In the genomic region with DNA sequence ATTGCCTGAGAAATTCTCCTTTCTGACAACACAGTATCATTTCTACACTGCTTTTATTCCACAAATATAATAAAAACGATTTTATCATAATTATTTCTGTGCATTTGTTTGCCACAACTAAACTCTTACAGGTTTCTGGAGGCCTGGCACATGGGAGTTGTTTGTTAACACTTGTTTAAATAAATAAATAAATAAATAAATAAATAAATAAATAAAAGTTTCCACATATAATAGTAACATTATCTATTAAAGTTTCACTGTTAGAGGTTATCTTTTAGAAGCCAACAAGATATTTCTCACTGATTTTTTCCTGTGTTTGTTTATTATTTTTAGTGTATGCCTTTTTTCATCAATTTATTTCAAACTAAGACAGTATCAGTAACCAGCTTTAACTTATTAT, we compare ENCODE assay signal across 1 cellular context.
TF ChIP-seq lines count a peak whose summit lies in the region.

No MANE protein-coding gene starts in this region.

TF ChIP-seq in GM23338, 12 proteins besides CTCF, POLR2A, EP300 and RAD21 (continued from another document):
- no peak for TF ChIP-seq ZNF462 (CRISPR knock-in tag; IDR thresholded peaks at IDR 0.05)
- no peak for TF ChIP-seq STAT1 (IDR thresholded peaks at IDR 0.05; ENCODE audit: unreplicated experiment)
- TF ChIP-seq EZH2phosphoT487 (IDR thresholded peaks at IDR 0.05; ENCODE audit: unreplicated experiment) = no peak
- no peak for TF ChIP-seq NANOG (IDR thresholded peaks at IDR 0.05; ENCODE audit: borderline replicate concordance)
- TF ChIP-seq, protein P1, sequence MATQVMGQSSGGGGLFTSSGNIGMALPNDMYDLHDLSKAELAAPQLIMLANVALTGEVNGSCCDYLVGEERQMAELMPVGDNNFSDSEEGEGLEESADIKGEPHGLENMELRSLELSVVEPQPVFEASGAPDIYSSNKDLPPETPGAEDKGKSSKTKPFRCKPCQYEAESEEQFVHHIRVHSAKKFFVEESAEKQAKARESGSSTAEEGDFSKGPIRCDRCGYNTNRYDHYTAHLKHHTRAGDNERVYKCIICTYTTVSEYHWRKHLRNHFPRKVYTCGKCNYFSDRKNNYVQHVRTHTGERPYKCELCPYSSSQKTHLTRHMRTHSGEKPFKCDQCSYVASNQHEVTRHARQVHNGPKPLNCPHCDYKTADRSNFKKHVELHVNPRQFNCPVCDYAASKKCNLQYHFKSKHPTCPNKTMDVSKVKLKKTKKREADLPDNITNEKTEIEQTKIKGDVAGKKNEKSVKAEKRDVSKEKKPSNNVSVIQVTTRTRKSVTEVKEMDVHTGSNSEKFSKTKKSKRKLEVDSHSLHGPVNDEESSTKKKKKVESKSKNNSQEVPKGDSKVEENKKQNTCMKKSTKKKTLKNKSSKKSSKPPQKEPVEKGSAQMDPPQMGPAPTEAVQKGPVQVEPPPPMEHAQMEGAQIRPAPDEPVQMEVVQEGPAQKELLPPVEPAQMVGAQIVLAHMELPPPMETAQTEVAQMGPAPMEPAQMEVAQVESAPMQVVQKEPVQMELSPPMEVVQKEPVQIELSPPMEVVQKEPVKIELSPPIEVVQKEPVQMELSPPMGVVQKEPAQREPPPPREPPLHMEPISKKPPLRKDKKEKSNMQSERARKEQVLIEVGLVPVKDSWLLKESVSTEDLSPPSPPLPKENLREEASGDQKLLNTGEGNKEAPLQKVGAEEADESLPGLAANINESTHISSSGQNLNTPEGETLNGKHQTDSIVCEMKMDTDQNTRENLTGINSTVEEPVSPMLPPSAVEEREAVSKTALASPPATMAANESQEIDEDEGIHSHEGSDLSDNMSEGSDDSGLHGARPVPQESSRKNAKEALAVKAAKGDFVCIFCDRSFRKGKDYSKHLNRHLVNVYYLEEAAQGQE (IDR thresholded peaks at IDR 0.05; ENCODE audit: unreplicated experiment) = no peak
- no peak for TF ChIP-seq POLR2AphosphoS5 (IDR thresholded peaks at IDR 0.05; ENCODE audit: low read depth)
- TF ChIP-seq JUNB (IDR thresholded peaks at IDR 0.05; ENCODE audit: unreplicated experiment) = no peak
